ENCODE assay signal across 7 cellular contexts in genomic region chr12:53205747-53206146, GRCh38. TPM values are rescaled to one million over a fixed set of nuclear protein-coding genes. Genes with fewer than 3 reads are reported as not detected.
DNase-seq lines count a peak whose midpoint lies in the region; ATAC-seq and TF ChIP-seq lines count a peak whose summit lies in the region.

No MANE protein-coding gene starts in this region.

- H3K27me3 ChIP-seq in RWPE2 (ENCODE audit: insufficient read depth, poor library complexity, severe bottlenecking): no peaks in the 10 kb centered on the region
- no peaks in the 10 kb centered on the region for H3K27me3 ChIP-seq in rectal smooth muscle tissue (ENCODE audit: control insufficient read depth, insufficient read depth, low read length)
- no peaks in the 10 kb centered on the region for H3K27me3 ChIP-seq in testis

- peak; percentile 57 for ATAC-seq in GM19025 (IDR thresholded peaks at IDR 0.05; ENCODE audit: low read depth, unreplicated experiment)
- peak; percentile 54 for ATAC-seq in HG03025 (IDR thresholded peaks at IDR 0.05; ENCODE audit: low FRiP score, unreplicated experiment)
- peak; percentile 90 for ATAC-seq in RWPE2 (ENCODE audit: low read depth)

- no peak for TF ChIP-seq POLR2A in testis (IDR thresholded peaks at IDR 0.05)

- H3K27ac ChIP-seq in RWPE2 (ENCODE audit: poor library complexity, severe bottlenecking) (no peak overlapping the region), rectal smooth muscle tissue (ENCODE audit: low read depth, low read length) (no peak overlapping the region), testis (no peak overlapping the region)

- DNase-seq in RWPE2 (ENCODE audit: low spot score) (no peak), astrocyte of the hippocampus (ENCODE audit: low read depth, low spot score) (peak; percentile 87), testis (no peak), D341Med (ENCODE audit: low spot score) (no peak)

- H3K9ac ChIP-seq in rectal smooth muscle tissue (ENCODE audit: low read length): no peak overlapping the region

- intact Hi-C loops in testis (cut with DNase I; ENCODE audit: low total_unique reads): no loop called here

- TF ChIP-seq CTCF in RWPE2 (IDR thresholded peaks at IDR 0.05; ENCODE audit: poor library complexity, severe bottlenecking): no peak
- no peak for TF ChIP-seq CTCF in testis (IDR thresholded peaks at IDR 0.05)

- H3K9me3 ChIP-seq in RWPE2 (ENCODE audit: severe bottlenecking) (no peaks in the 10 kb centered on the region), testis (no peaks in the 10 kb centered on the region)

- no peaks in the 10 kb centered on the region for H3K4me1 ChIP-seq in RWPE2 (ENCODE audit: insufficient read depth, poor library complexity, severe bottlenecking)
- peaks cover 6% of the 10 kb centered on the region for H3K4me1 ChIP-seq in rectal smooth muscle tissue (ENCODE audit: control insufficient read depth, insufficient read depth, low read length)
- H3K4me1 ChIP-seq in testis: peaks cover 4% of the 10 kb centered on the region

- H3K4me3 ChIP-seq in RWPE2 (ENCODE audit: severe bottlenecking) (no peak overlapping the region), rectal smooth muscle tissue (ENCODE audit: low read length) (peak overlapping the region; percentile 4), testis (no peak overlapping the region)

- WGBS in testis, 2 donors: 78 to 82% methylated on average over 4 to 7 of the region's 7 CpGs

- peaks cover 7% of the 10 kb centered on the region for H3K36me3 ChIP-seq in RWPE2 (ENCODE audit: low read depth)
- H3K36me3 ChIP-seq in rectal smooth muscle tissue (ENCODE audit: control insufficient read depth, insufficient read depth, low read length): no peaks in the 10 kb centered on the region
- no peaks in the 10 kb centered on the region for H3K36me3 ChIP-seq in testis (ENCODE audit: low read depth, missing control alignments)

RNA-seq across cellular contexts. Expression of gene ITGB7, which starts 1.3 kb away (rescaled TPM):
- total RNA-seq in testis: 1 to 10 TPM in 1 of 2 donors, under 1 TPM in 1; 0.24 to 1.2 TPM
- 3.7 TPM for polyA plus RNA-seq in testis (ENCODE audit: insufficient read depth, low read depth, low replicate concordance)

RNA-seq across cellular contexts. Expression of gene CSAD, which starts 25.0 kb away (rescaled TPM):
- total RNA-seq in testis: 10 to 100 TPM; 73.9 to 93.7 TPM
- 34.9 TPM for polyA plus RNA-seq in testis (ENCODE audit: insufficient read depth, low read depth, low replicate concordance)

RNA-seq across cellular contexts. Expression of gene ZNF740, which starts 25.2 kb away (rescaled TPM):
- 10 to 100 TPM; 19.8 to 27.2 TPM for total RNA-seq in testis
- 15.6 TPM for polyA plus RNA-seq in testis (ENCODE audit: insufficient read depth, low read depth, low replicate concordance)

RNA-seq across cellular contexts. Expression of gene RARG, which starts 26.3 kb away (rescaled TPM):
- total RNA-seq in testis: 10 to 100 TPM; 12.1 to 12.5 TPM
- 13.6 TPM for polyA plus RNA-seq in testis (ENCODE audit: insufficient read depth, low read depth, low replicate concordance)
